Comparison of ENCODE assay signal across 1 cellular context in genomic region chr12:64390275-64390851, GRCh38.
A peak's percentile ranks its signal among the peaks of the same experiment; 100 is the strongest.
TF ChIP-seq lines count a peak whose summit lies in the region.

TSS of gene C12orf56 (minus strand) at chr12:64390758. CDS start at chr12:64390565, 193 bp downstream.

TF ChIP-seq in WTC11, 78 proteins besides CTCF, POLR2A, EP300 and RAD21 (continued from another document):
- peak; percentile 69; the same call in 1 of the 2 replicates for TF ChIP-seq RELA (CRISPR knock-in tag; IDR thresholded peaks at IDR 0.05; ENCODE audit: borderline replicate concordance)
- peak; percentile 89; the same call in 1 of the 2 replicates for TF ChIP-seq JUN (CRISPR knock-in tag; IDR thresholded peaks at IDR 0.05)
- no peak for TF ChIP-seq ATF2 (CRISPR knock-in tag; IDR thresholded peaks at IDR 0.05; ENCODE audit: borderline replicate concordance, low read depth)
- peak; percentile 84; the same call in 1 of the 2 replicates for TF ChIP-seq FOXP1 (CRISPR knock-in tag; IDR thresholded peaks at IDR 0.05; ENCODE audit: borderline replicate concordance)
- 0 out of 2 replicates have a peak, but pooled peaks have one; percentile 50 for TF ChIP-seq E2F5 (CRISPR knock-in tag; IDR thresholded peaks at IDR 0.05)
- peak; percentile 78 for TF ChIP-seq HMGXB4 (CRISPR knock-in tag; IDR thresholded peaks at IDR 0.05)
- TF ChIP-seq ZBTB43 (CRISPR knock-in tag; IDR thresholded peaks at IDR 0.05), result peak; percentile 54; the same call in 1 of the 2 replicates
- TF ChIP-seq ARID4B (CRISPR knock-in tag; IDR thresholded peaks at IDR 0.05; ENCODE audit: borderline replicate concordance), result peak; percentile 53; the same call in 1 of the 2 replicates
- TF ChIP-seq ZNF232 (CRISPR knock-in tag; IDR thresholded peaks at IDR 0.05), result 0 out of 2 replicates have a peak, but pooled peaks have one; percentile 63
- TF ChIP-seq NR2C2 (CRISPR knock-in tag; IDR thresholded peaks at IDR 0.05), result peak; percentile 53; the same call in 1 of the 2 replicates
- 0 out of 2 replicates have a peak, but pooled peaks have one; percentile 72 for TF ChIP-seq NR3C1 (CRISPR knock-in tag; conservative IDR thresholded peaks at IDR 0.05; ENCODE audit: low read depth)
- TF ChIP-seq FOXP4 (CRISPR knock-in tag; IDR thresholded peaks at IDR 0.05), result 0 out of 2 replicates have a peak, but pooled peaks have one; percentile 60
- TF ChIP-seq CDX4 (CRISPR knock-in tag; IDR thresholded peaks at IDR 0.05; ENCODE audit: borderline replicate concordance), result no peak
- TF ChIP-seq GTF2I (CRISPR knock-in tag; conservative IDR thresholded peaks at IDR 0.05), result no peak
- TF ChIP-seq ZNF317 (CRISPR knock-in tag; IDR thresholded peaks at IDR 0.05; ENCODE audit: borderline replicate concordance, low read depth), result no peak; the same call in 1 of the 2 replicates
